In the genomic region with DNA sequence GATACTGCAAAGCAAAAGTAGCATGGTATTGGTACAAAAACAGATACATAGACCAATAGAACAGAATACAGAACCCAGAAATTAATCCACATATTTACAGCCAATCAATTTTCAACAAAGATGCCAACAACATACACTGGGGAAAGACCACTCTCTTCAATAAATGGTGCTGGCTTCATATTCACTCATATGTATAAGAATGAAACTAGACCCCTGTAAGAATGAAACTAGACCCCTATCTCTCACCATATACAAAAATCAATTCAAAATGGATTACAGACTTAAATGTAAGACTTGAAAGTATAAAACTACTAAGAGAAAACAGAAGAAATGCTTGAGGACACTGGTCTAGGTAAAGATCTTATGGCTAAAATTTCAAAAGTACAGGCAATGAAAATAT, we compare ENCODE assay signal across 1 cellular context.
TF ChIP-seq lines count a peak whose summit lies in the region.

No MANE protein-coding gene starts in this region.

TF ChIP-seq in HepG2, 621 proteins besides CTCF, POLR2A, EP300 and RAD21:
- TF ChIP-seq CBX1 (IDR thresholded peaks at IDR 0.05; ENCODE audit: low read depth): no peak
- no peak for TF ChIP-seq ZNF280B (CRISPR knock-in tag; IDR thresholded peaks at IDR 0.05; ENCODE audit: borderline replicate concordance)
- no peak for TF ChIP-seq STAG1 (CRISPR knock-in tag; IDR thresholded peaks at IDR 0.05)
- TF ChIP-seq MBNL3 (CRISPR knock-in tag; conservative IDR thresholded peaks at IDR 0.05): no peak
- no peak for TF ChIP-seq ZNF225 (CRISPR knock-in tag; IDR thresholded peaks at IDR 0.05)
- TF ChIP-seq SMAD1 (CRISPR knock-in tag; IDR thresholded peaks at IDR 0.05; ENCODE audit: borderline replicate concordance, low read depth): no peak
- no peak for TF ChIP-seq NCOA1 (CRISPR knock-in tag; IDR thresholded peaks at IDR 0.05)
- no peak for TF ChIP-seq ZNF781 (CRISPR knock-in tag; IDR thresholded peaks at IDR 0.05; ENCODE audit: borderline replicate concordance, not compliant biosample characterization)
- TF ChIP-seq SCMH1 (CRISPR knock-in tag; IDR thresholded peaks at IDR 0.05; ENCODE audit: borderline replicate concordance): no peak
- no peak for TF ChIP-seq EEA1 (CRISPR knock-in tag; IDR thresholded peaks at IDR 0.05; ENCODE audit: borderline replicate concordance)
- no peak for TF ChIP-seq ZNF512B (CRISPR knock-in tag; IDR thresholded peaks at IDR 0.05; ENCODE audit: borderline replicate concordance)
- no peak for TF ChIP-seq ZNF567 (CRISPR knock-in tag; IDR thresholded peaks at IDR 0.05; ENCODE audit: borderline replicate concordance)
- no peak for TF ChIP-seq SETDB1 (CRISPR knock-in tag; IDR thresholded peaks at IDR 0.05; ENCODE audit: borderline replicate concordance)
- TF ChIP-seq HNRNPL (IDR thresholded peaks at IDR 0.05; ENCODE audit: low read depth, low read length): no peak
- no peak for TF ChIP-seq ZBTB20 (CRISPR knock-in tag; IDR thresholded peaks at IDR 0.05; ENCODE audit: borderline replicate concordance, low read depth)
- no peak for TF ChIP-seq ZNF512 (CRISPR knock-in tag; IDR thresholded peaks at IDR 0.05)
- TF ChIP-seq ZNF44 (CRISPR knock-in tag; IDR thresholded peaks at IDR 0.05): no peak
- no peak for TF ChIP-seq ZNF564 (CRISPR knock-in tag; IDR thresholded peaks at IDR 0.05)
TF ChIP-seq in HepG2: peak in this region for 0.
